8 cellular contexts compared by ENCODE assay signal in the genomic region with DNA sequence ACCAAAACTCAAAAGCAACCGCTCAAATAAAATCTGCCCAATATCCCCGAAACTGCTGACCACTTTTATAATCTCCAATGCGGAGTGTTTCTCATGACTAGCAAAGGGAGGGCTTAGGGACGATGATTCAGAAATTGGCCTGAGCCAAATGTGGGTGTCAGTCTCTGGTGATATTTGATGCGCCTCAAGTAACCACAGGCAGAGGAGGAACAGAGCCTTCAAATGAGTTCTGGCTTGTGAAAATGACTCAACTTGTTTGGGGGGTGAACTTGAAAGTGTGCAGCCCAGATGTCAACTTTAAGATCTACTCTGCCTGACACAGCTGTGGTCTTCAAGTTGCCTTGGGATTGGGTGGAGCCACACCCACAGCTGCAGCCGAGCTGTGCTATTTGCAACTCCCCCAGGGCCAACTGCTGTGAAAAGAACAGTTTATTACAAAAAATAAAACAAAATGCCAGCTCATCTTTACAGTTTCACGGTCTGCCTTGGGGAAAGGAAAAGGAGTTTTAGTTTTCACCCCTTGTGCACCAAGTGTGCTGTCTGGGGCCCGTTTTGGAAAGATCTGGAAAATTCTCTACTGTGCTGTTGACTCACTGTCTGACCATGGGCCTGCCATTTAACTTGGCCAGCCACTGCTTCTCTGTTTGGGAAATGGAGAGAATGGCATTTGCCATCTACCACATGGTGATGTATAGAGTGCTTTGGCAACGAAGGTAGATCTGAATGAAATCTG.
DNase-seq lines count a peak whose midpoint lies in the region; ATAC-seq and TF ChIP-seq lines count a peak whose summit lies in the region.

No MANE protein-coding gene starts in this region.

- DNase-seq in GM04504 (ENCODE audit: low read depth): peak; percentile 100
- peak; percentile 98 for DNase-seq in amniotic epithelial cell (ENCODE audit: low read depth)
- peak in 1 of 2 donors; percentile 47 for DNase-seq in left lung
- DNase-seq in uterus: peak; percentile 77 to 90
- DNase-seq in NOMO-1 treated with DMSO at 0.1 percent for 48 hours (lab: John Stamatoyannopoulos, UW; ENCODE audit: unreplicated experiment): no peak
- no peak for DNase-seq in activated CD4-positive, CD25-positive, alpha-beta regulatory T cell treated with anti-CD3 and anti-CD28 coated beads, Interleukin-2, amount 50 U/mL, for 72 hours

- H3K27me3 ChIP-seq in left lung (peaks cover 0 to 26% of the 10 kb centered on the region in 2 donors), uterus (no peaks in the 10 kb centered on the region)

- H3K9me3 ChIP-seq in left lung (no peaks in the 10 kb centered on the region), uterus (no peaks in the 10 kb centered on the region)

- H3K4me3 ChIP-seq in left lung: no peak overlapping the region
- H3K4me3 ChIP-seq in uterus: no peak overlapping the region

- H3K4me1 ChIP-seq in left lung (peaks cover 6 to 9% of the 10 kb centered on the region in 2 donors), uterus (peaks cover 10 to 11% of the 10 kb centered on the region in 2 donors)

- intact Hi-C loops in left lung (cut with DNase I): no loop called here
- intact Hi-C loops in uterus (cut with DNase I; ENCODE audit: low total_unique reads): no loop called here

- TF ChIP-seq POLR2A in uterus (IDR thresholded peaks at IDR 0.05): no peak

- peak; percentile 93 for ATAC-seq in GM21515 (IDR thresholded peaks at IDR 0.05; ENCODE audit: unreplicated experiment)
- peak; percentile 87 for ATAC-seq in HG03575 (IDR thresholded peaks at IDR 0.05; ENCODE audit: extremely low read depth, insufficient number of reproducible peaks, low FRiP score, unreplicated experiment)
- ATAC-seq in left lung: peak; percentile 82

- no peak for TF ChIP-seq CTCF in left lung (IDR thresholded peaks at IDR 0.05)
- TF ChIP-seq CTCF in uterus (IDR thresholded peaks at IDR 0.05): no peak

- H3K27ac ChIP-seq in left lung (peak overlapping the region in 1 of 2 donors; percentile 59), uterus (peak overlapping the region; percentile 92 to 96)

- no peaks in the 10 kb centered on the region for H3K36me3 ChIP-seq in left lung
- H3K36me3 ChIP-seq in uterus: no peaks in the 10 kb centered on the region

Comparison
In these comparisons a context has a peak if more than half of its experiments do, and no peak if none do; other contexts are left out.
1. DNase-seq: peak in GM04504 (single experiment), amniotic epithelial cell (single experiment) and uterus (2 of 2); none in NOMO-1 treated with DMSO at 0.1 percent for 48 hours (single experiment) and activated CD4-positive, CD25-positive, alpha-beta regulatory T cell treated with anti-CD3 and anti-CD28 coated beads, Interleukin-2, amount 50 U/mL, for 72 hours (single experiment).
2. Peak in every context shown above with its lines, with median percentiles within 50 percentile points of each other: ATAC-seq.